In genomic region chr21:35768187-35768586, GRCh38 we compare ENCODE assay signal across 19 cellular contexts.
DNase-seq lines count a peak whose midpoint lies in the region; ATAC-seq and TF ChIP-seq lines count a peak whose summit lies in the region.
"Had no signal": no experiment of that assay in that cellular context is flagged by ENCODE, and none has a peak within 500 bp of the region (broad histone marks: within the 10 kb centered on the region; RNA-seq: fewer than 3 reads in every experiment).

No MANE protein-coding gene starts in this region.

- CTCF ChIA-PET in WTC11 (lab: Charles Lee) = no interaction called here
- CTCF ChIA-PET in activated CD8-positive, alpha-beta T cell treated with anti-CD3 and anti-CD28 coated beads for 36 hours (lab: Charles Lee) = no interaction called here

- ATAC-seq in Right ventricle myocardium superior (ENCODE audit: poor library complexity) (peak; percentile 31), WTC11 (no peak; the same call in 1 of the 2 replicates), GM21529 (IDR thresholded peaks at IDR 0.05; ENCODE audit: unreplicated experiment) (no peak), HG03196 (IDR thresholded peaks at IDR 0.05; ENCODE audit: unreplicated experiment) (no peak)
- no peak for ATAC-seq in activated CD8-positive, alpha-beta T cell treated with anti-CD3 and anti-CD28 coated beads for 36 hours

- H3K4me3 Mint-ChIP-seq in WTC11 = no peak overlapping the region
- H3K4me3 Mint-ChIP-seq in activated CD8-positive, alpha-beta T cell treated with anti-CD3 and anti-CD28 coated beads for 36 hours = no peak overlapping the region
- H3K4me3 Mint-ChIP-seq: CD4-positive, CD25-positive, alpha-beta regulatory T cell had no signal

- peaks cover 12% of the 10 kb centered on the region for H3K4me1 Mint-ChIP-seq in WTC11
- H3K4me1 Mint-ChIP-seq in activated CD8-positive, alpha-beta T cell treated with anti-CD3 and anti-CD28 coated beads for 36 hours (ENCODE audit: low read depth) = no peaks in the 10 kb centered on the region
- H3K4me1 Mint-ChIP-seq: CD4-positive, CD25-positive, alpha-beta regulatory T cell had no signal

- peak overlapping the region; percentile 58 for H3K27ac Mint-ChIP-seq in WTC11
- H3K27ac Mint-ChIP-seq in activated CD8-positive, alpha-beta T cell treated with anti-CD3 and anti-CD28 coated beads for 36 hours = no peak overlapping the region
- H3K27ac Mint-ChIP-seq: CD4-positive, CD25-positive, alpha-beta regulatory T cell had no signal

- intact Hi-C loops in Right ventricle myocardium superior (cut with DNase I) (no loop called here), cardiac septum (cut with DNase I) (no loop called here)
- intact Hi-C loops in activated CD8-positive, alpha-beta T cell treated with anti-CD3 and anti-CD28 coated beads for 36 hours (cut with micrococcal nuclease) = no loop called here

- POLR2A ChIA-PET in WTC11 (lab: Charles Lee) = no interaction called here
- POLR2A ChIA-PET in activated CD8-positive, alpha-beta T cell treated with anti-CD3 and anti-CD28 coated beads for 36 hours (lab: Charles Lee) = no interaction called here

- no peaks in the 10 kb centered on the region for H3K27me3 Mint-ChIP-seq in WTC11 (ENCODE audit: low read depth)
- peaks cover 4% of the 10 kb centered on the region for H3K27me3 Mint-ChIP-seq in activated CD8-positive, alpha-beta T cell treated with anti-CD3 and anti-CD28 coated beads for 36 hours

- no peak for TF ChIP-seq CTCF in WTC11 (IDR thresholded peaks at IDR 0.05)
- TF ChIP-seq CTCF in activated CD8-positive, alpha-beta T cell treated with anti-CD3 and anti-CD28 coated beads for 36 hours (IDR thresholded peaks at IDR 0.05) = no peak

- peaks cover 21% of the 10 kb centered on the region for H3K9me3 Mint-ChIP-seq in WTC11
- H3K9me3 Mint-ChIP-seq in activated CD8-positive, alpha-beta T cell treated with anti-CD3 and anti-CD28 coated beads for 36 hours = no peaks in the 10 kb centered on the region
- H3K9me3 Mint-ChIP-seq: CD4-positive, CD25-positive, alpha-beta regulatory T cell had no signal

- no peaks in the 10 kb centered on the region for H3K36me3 Mint-ChIP-seq in WTC11
- no peaks in the 10 kb centered on the region for H3K36me3 Mint-ChIP-seq in activated CD8-positive, alpha-beta T cell treated with anti-CD3 and anti-CD28 coated beads for 36 hours (ENCODE audit: low read depth)
- H3K36me3 Mint-ChIP-seq: CD4-positive, CD25-positive, alpha-beta regulatory T cell had no signal

- DNase-seq in Right ventricle myocardium superior (no peak), cardiac septum (ENCODE audit: low spot score) (no peak), WTC11 (ENCODE audit: low spot score) (no peak), fibroblast of gingiva (ENCODE audit: low read depth) (peak; percentile 77), LoVo (ENCODE audit: low spot score) (no peak)
- DNase-seq in activated CD8-positive, alpha-beta T cell treated with anti-CD3 and anti-CD28 coated beads for 36 hours = no peak
- DNase-seq: BE2C; CD4-positive, CD25-positive, alpha-beta regulatory T cell; COR-L47; GDM1; GOT3; IMR-90; NCI-H1417 treated with DMSO at 0.1 percent for 48 hours; NCI-H187 treated with DMSO at 0.1 percent for 48 hours; NCI-H226; NCI-H524 treated with DMSO at 0.1 percent for 48 hours; PC-9 had no signal

TF ChIP-seq in WTC11, 78 proteins besides CTCF, POLR2A, EP300 and RAD21:
- TF ChIP-seq TCF7 (CRISPR knock-in tag; IDR thresholded peaks at IDR 0.05; ENCODE audit: low read depth) (no peak), NR3C1 (CRISPR knock-in tag; conservative IDR thresholded peaks at IDR 0.05; ENCODE audit: low read depth) (no peak), GTF2I (CRISPR knock-in tag; conservative IDR thresholded peaks at IDR 0.05) (no peak), ZNF121 (CRISPR knock-in tag; IDR thresholded peaks at IDR 0.05) (no peak), ERG (CRISPR knock-in tag; IDR thresholded peaks at IDR 0.05) (no peak), ZNF317 (CRISPR knock-in tag; IDR thresholded peaks at IDR 0.05; ENCODE audit: borderline replicate concordance, low read depth) (no peak), PREB (CRISPR knock-in tag; IDR thresholded peaks at IDR 0.05; ENCODE audit: borderline replicate concordance) (no peak), CREB1 (CRISPR knock-in tag; IDR thresholded peaks at IDR 0.05) (no peak), ZNF232 (CRISPR knock-in tag; IDR thresholded peaks at IDR 0.05) (no peak), ZNF671 (CRISPR knock-in tag; IDR thresholded peaks at IDR 0.05) (no peak), CREM (CRISPR knock-in tag; IDR thresholded peaks at IDR 0.05) (no peak), TEAD4 (CRISPR knock-in tag; IDR thresholded peaks at IDR 0.05) (no peak), NR1H2 (CRISPR knock-in tag; IDR thresholded peaks at IDR 0.05) (no peak), ZNF425 (CRISPR knock-in tag; conservative IDR thresholded peaks at IDR 0.05) (no peak), E2F1 (CRISPR knock-in tag; IDR thresholded peaks at IDR 0.05) (no peak), NFE2L1 (CRISPR knock-in tag; IDR thresholded peaks at IDR 0.05) (no peak), ZNF219 (CRISPR knock-in tag; IDR thresholded peaks at IDR 0.05; ENCODE audit: borderline replicate concordance) (no peak), SOX15 (CRISPR knock-in tag; IDR thresholded peaks at IDR 0.05) (no peak)
